In genomic region chr15:69593488-69593887, GRCh38 we compare ENCODE assay signal across 27 cellular contexts.
DNase-seq lines count a peak whose midpoint lies in the region; ATAC-seq, FAIRE-seq and TF ChIP-seq lines count a peak whose summit lies in the region.
"Had no signal": no experiment of that assay in that cellular context is flagged by ENCODE, and none has a peak within 500 bp of the region (broad histone marks: within the 10 kb centered on the region; RNA-seq: fewer than 3 reads in every experiment).

No MANE protein-coding gene starts in this region.

- peak overlapping the region; percentile 99 for H3K27ac ChIP-seq in 22Rv1
- no peak overlapping the region for H3K27ac ChIP-seq in PC-9
- peak overlapping the region in 1 of 2 donors; percentile 27 for H3K27ac ChIP-seq in small intestine (ENCODE audit: low read depth in 1 of 2, low read length in 1 of 2)
- H3K27ac ChIP-seq: gastrocnemius medialis, parathyroid adenoma had no signal

- no TSS peak for BruUV-seq in PC-9 (replicated peaks; lab: Mats Ljungman, UMichigan)

- ATAC-seq in esophagus mucosa, result peak; percentile 3
- ATAC-seq: activated T-cell treated with anti-CD3 and anti-CD28 coated beads, Interleukin-2, amount 50 U/mL, for 4 hours; gastrocnemius medialis had no signal

- 14 to 73% (median 42%) methylated on average over 7 of the region's 7 CpGs for WGBS in small intestine, 3 donors

- H3K79me2 ChIP-seq in PC-9 (ENCODE audit: low read depth), result no peaks in the 10 kb centered on the region
- H3K79me2 ChIP-seq: parathyroid adenoma had no signal

- H3K36me3 ChIP-seq in PC-9 (ENCODE audit: low read depth) (no peaks in the 10 kb centered on the region), small intestine (ENCODE audit: control insufficient read depth in 2 of 2, insufficient read depth in 2 of 2, low read length in 2 of 2) (no peaks in the 10 kb centered on the region)
- H3K36me3 ChIP-seq: gastrocnemius medialis, right lobe of liver had no signal

- POLR2A ChIA-PET in PC-9 (lab: Charles Lee; ENCODE audit: unreplicated experiment), result no interaction called here

- H4K20me1 ChIP-seq in PC-9 (ENCODE audit: insufficient read depth), result no peaks in the 10 kb centered on the region

- intact Hi-C loops in PC-9 (cut with micrococcal nuclease; ENCODE audit: unreplicated experiment), result loop anchor here (5.0 kb wide), 3 partner anchors 71 to 499 kb away; no protein-coding TSS in a partner anchor

- DNase-seq in PC-9, result no peak
- peak; percentile 50 for DNase-seq in small intestine
- DNase-seq in NCI-H1930 (lab: John Stamatoyannopoulos, UW), result no peak
- DNase-seq in HTR-8/SVneo (ENCODE audit: insufficient read length, low spot score), result no peak
- DNase-seq in frontal cortex (ENCODE audit: low spot score in 2 of 2), result no peak
- DNase-seq in activated naive CD4-positive, alpha-beta T cell (lab: John Stamatoyannopoulos, UW), result no peak
- DNase-seq: activated B cell treated with CpG ODN at 0.5 μM for 24 hours; activated CD4-positive, alpha-beta T cell treated with anti-CD3 and anti-CD28 coated beads, Interleukin-2, amount 10 ng/mL, durations not matched to agents 7 days and 5 days; activated gamma-delta T cell; activated T-cell treated with anti-CD3 and anti-CD28 coated beads, Interleukin-2, amount 50 U/mL, for 4 hours; AML-193; CD4-positive, alpha-beta memory T cell; central memory CD4-positive, alpha-beta T cell; dermis blood vessel endothelial cell; gastrocnemius medialis; hippocampal formation; NCI-H1417 treated with DMSO at 0.1 percent for 48 hours; NCI-H2081 treated with DMSO at 0.1 percent for 48 hours; NCI-H748 treated with DMSO at 0.1 percent for 48 hours; stimulated activated CD4-positive, alpha-beta T cell treated with anti-CD3 and anti-CD28 coated beads, Interleukin-4, amount 100 ng/mL, for 24 hours; T-helper 1 cell had no signal

- peak overlapping the region; percentile 77 for H3K4me2 ChIP-seq in PC-9

- FAIRE-seq in small intestine (lab: Jason Lieb, UNC) (no peak), HTR-8/SVneo (lab: Jason Lieb, UNC) (no peak), frontal cortex (lab: Jason Lieb, UNC) (no peak)
- FAIRE-seq: endometrium had no signal

- CTCF ChIA-PET in PC-9 (lab: Charles Lee), result interaction anchor here (0.8 kb wide), 1 partner anchor 71 kb away, joined by 3 read pairs; no protein-coding TSS in a partner anchor

- H3K4me1 ChIP-seq in PC-9 (replicated peaks; ENCODE audit: insufficient read depth) (peaks cover 49% of the 10 kb centered on the region), small intestine (ENCODE audit: control insufficient read depth in 2 of 2, insufficient read depth in 1 of 2, low read depth in 1 of 2, low read length in 1 of 2) (peaks cover 0 to 14% of the 10 kb centered on the region in 2 donors)

- H3K4me3 ChIP-seq in PC-9, result no peak overlapping the region
- H3K4me3 ChIP-seq in small intestine (ENCODE audit: low read depth in 1 of 2, low read length in 2 of 2), result no peak overlapping the region
- H3K4me3 ChIP-seq: gastrocnemius medialis, lung had no signal

- TF ChIP-seq CTCF in 22Rv1 (IDR thresholded peaks at IDR 0.05), result no peak
- TF ChIP-seq CTCF in PC-9 (conservative IDR thresholded peaks at IDR 0.05), result no peak

- H3K9me3 ChIP-seq in PC-9 (ENCODE audit: insufficient read depth, low read depth) (no peaks in the 10 kb centered on the region), small intestine (ENCODE audit: control insufficient read depth, low read depth) (no peaks in the 10 kb centered on the region)
- H3K9me3 ChIP-seq: gastrocnemius medialis, right lobe of liver had no signal

- peaks cover 25% of the 10 kb centered on the region; the same call in 1 of the 2 replicates for H3F3A ChIP-seq in PC-9 (ENCODE audit: insufficient read depth, low read depth)

- H3K27me3 ChIP-seq in PC-9 (ENCODE audit: insufficient read depth, low read depth) (peaks cover 27% of the 10 kb centered on the region), small intestine (ENCODE audit: control insufficient read depth in 2 of 2, insufficient read depth in 2 of 2, low read length in 2 of 2) (no peaks in the 10 kb centered on the region)
- H3K27me3 ChIP-seq: gastrocnemius medialis had no signal

- H3K9me2 ChIP-seq in PC-9 (ENCODE audit: insufficient read depth), result no peaks in the 10 kb centered on the region

- H2AFZ ChIP-seq in PC-9, result no peak overlapping the region
- H2AFZ ChIP-seq: parathyroid adenoma had no signal
